In genomic region chr12:68367903-68368302, GRCh38 we compare ENCODE assay signal across 17 cellular contexts. TPM values are rescaled to one million over a fixed set of nuclear protein-coding genes. Genes with fewer than 3 reads are reported as not detected.
A peak's percentile ranks its signal among the peaks of the same experiment; 100 is the strongest.
DNase-seq lines count a peak whose midpoint lies in the region; ATAC-seq and TF ChIP-seq lines count a peak whose summit lies in the region.
"Had no signal": no experiment of that assay in that cellular context is flagged by ENCODE, and none has a peak within 500 bp of the region (broad histone marks: within the 10 kb centered on the region; RNA-seq: fewer than 3 reads in every experiment).

No MANE protein-coding gene starts in this region.

- peak; percentile 13 for DNase-seq in activated CD8-positive, alpha-beta T cell treated with anti-CD3 and anti-CD28 coated beads for 36 hours
- no peak for DNase-seq in activated CD8-positive, alpha-beta T cell treated with anti-CD3 and anti-CD28 coated beads, Interleukin-2, amount 10 ng/mL, durations not matched to agents 7 days and 5 days
- DNase-seq in MV-4-11 (lab: John Stamatoyannopoulos, UW) (peak; percentile 39), fibroblast of mammary gland (ENCODE audit: low read depth) (peak; percentile 61), NCI-H2029 (lab: John Stamatoyannopoulos, UW) (no peak), HPDE6-E6E7 (ENCODE audit: extremely low spot score) (no peak), type B pancreatic cell (ENCODE audit: extremely low spot score, unreplicated experiment) (no peak)
- DNase-seq: activated CD4-positive, alpha-beta T cell treated with anti-CD3 and anti-CD28 coated beads, Interleukin-2, amount 50 U/mL, for 48 hours; activated naive CD4-positive, alpha-beta T cell treated with Interleukin-2 at 50 U/mL for 16 hours; BE2C; GDM1; HCEC 1CT; mucosa of descending colon; OCI-M1; stimulated activated CD4-positive, alpha-beta T cell treated with anti-CD3 and anti-CD28 coated beads, Interleukin-4, amount 100 ng/mL, for 24 hours; stimulated activated naive CD4-positive, alpha-beta T cell treated with Interleukin-2 at 50 U/mL for 16 hours had no signal

- H3K4me3 ChIP-seq in fibroblast of mammary gland (ENCODE audit: control insufficient read depth, low read depth, low read length), result no peak overlapping the region
- H3K4me3 ChIP-seq: mucosa of descending colon had no signal

- no peaks in the 10 kb centered on the region for H3K9me3 Mint-ChIP-seq in activated CD8-positive, alpha-beta T cell treated with anti-CD3 and anti-CD28 coated beads for 36 hours
- H3K9me3 Mint-ChIP-seq in activated CD8-positive, alpha-beta T cell treated with anti-CD3 and anti-CD28 coated beads, Interleukin-2, amount 10 ng/mL, durations not matched to agents 7 days and 5 days (ENCODE audit: insufficient read depth), result no peaks in the 10 kb centered on the region
- no peaks in the 10 kb centered on the region for H3K9me3 Mint-ChIP-seq in stimulated activated memory B cell treated with anti-CD40 and anti-IgM and Interleukin-4, amounts not matched to agents 10 μg/mL and 1 μg/mL and 100 μg/mL, for 72 hours
- H3K9me3 Mint-ChIP-seq in type B pancreatic cell, result no peaks in the 10 kb centered on the region

- CTCF ChIA-PET in activated CD8-positive, alpha-beta T cell treated with anti-CD3 and anti-CD28 coated beads for 36 hours (lab: Charles Lee), result interaction anchor here (1.6 kb wide), 1 partner anchor 9 kb away, joined by 4 read pairs; no protein-coding TSS in a partner anchor
- CTCF ChIA-PET in activated CD8-positive, alpha-beta T cell treated with anti-CD3 and anti-CD28 coated beads, Interleukin-2, amount 10 ng/mL, durations not matched to agents 7 days and 5 days (lab: Charles Lee), result no interaction called here

- no peaks in the 10 kb centered on the region for H3K27me3 Mint-ChIP-seq in activated CD8-positive, alpha-beta T cell treated with anti-CD3 and anti-CD28 coated beads for 36 hours
- H3K27me3 Mint-ChIP-seq in activated CD8-positive, alpha-beta T cell treated with anti-CD3 and anti-CD28 coated beads, Interleukin-2, amount 10 ng/mL, durations not matched to agents 7 days and 5 days (ENCODE audit: low read depth), result no peaks in the 10 kb centered on the region
- H3K27me3 Mint-ChIP-seq in stimulated activated memory B cell treated with anti-CD40 and anti-IgM and Interleukin-4, amounts not matched to agents 10 μg/mL and 1 μg/mL and 100 μg/mL, for 72 hours, result no peaks in the 10 kb centered on the region
- H3K27me3 Mint-ChIP-seq in type B pancreatic cell, result no peaks in the 10 kb centered on the region

- no peak overlapping the region for H3K27ac Mint-ChIP-seq in activated CD8-positive, alpha-beta T cell treated with anti-CD3 and anti-CD28 coated beads for 36 hours
- H3K27ac Mint-ChIP-seq in activated CD8-positive, alpha-beta T cell treated with anti-CD3 and anti-CD28 coated beads, Interleukin-2, amount 10 ng/mL, durations not matched to agents 7 days and 5 days, result no peak overlapping the region
- peak overlapping the region; percentile 41 for H3K27ac Mint-ChIP-seq in stimulated activated memory B cell treated with anti-CD40 and anti-IgM and Interleukin-4, amounts not matched to agents 10 μg/mL and 1 μg/mL and 100 μg/mL, for 72 hours
- no peak overlapping the region for H3K27ac Mint-ChIP-seq in type B pancreatic cell

- POLR2A ChIA-PET in activated CD8-positive, alpha-beta T cell treated with anti-CD3 and anti-CD28 coated beads for 36 hours (lab: Charles Lee), result no interaction called here
- POLR2A ChIA-PET in activated CD8-positive, alpha-beta T cell treated with anti-CD3 and anti-CD28 coated beads, Interleukin-2, amount 10 ng/mL, durations not matched to agents 7 days and 5 days (lab: Charles Lee), result no interaction called here

- H3K4me3 Mint-ChIP-seq in activated CD8-positive, alpha-beta T cell treated with anti-CD3 and anti-CD28 coated beads for 36 hours, result no peak overlapping the region
- no peak overlapping the region for H3K4me3 Mint-ChIP-seq in activated CD8-positive, alpha-beta T cell treated with anti-CD3 and anti-CD28 coated beads, Interleukin-2, amount 10 ng/mL, durations not matched to agents 7 days and 5 days
- no peak overlapping the region for H3K4me3 Mint-ChIP-seq in stimulated activated memory B cell treated with anti-CD40 and anti-IgM and Interleukin-4, amounts not matched to agents 10 μg/mL and 1 μg/mL and 100 μg/mL, for 72 hours
- H3K4me3 Mint-ChIP-seq in type B pancreatic cell, result no peak overlapping the region

- H3K4me1 Mint-ChIP-seq in activated CD8-positive, alpha-beta T cell treated with anti-CD3 and anti-CD28 coated beads for 36 hours (ENCODE audit: low read depth), result peaks cover 58% of the 10 kb centered on the region
- peaks cover 64% of the 10 kb centered on the region for H3K4me1 Mint-ChIP-seq in activated CD8-positive, alpha-beta T cell treated with anti-CD3 and anti-CD28 coated beads, Interleukin-2, amount 10 ng/mL, durations not matched to agents 7 days and 5 days (ENCODE audit: low read depth)
- H3K4me1 Mint-ChIP-seq in stimulated activated memory B cell treated with anti-CD40 and anti-IgM and Interleukin-4, amounts not matched to agents 10 μg/mL and 1 μg/mL and 100 μg/mL, for 72 hours, result peaks cover 57% of the 10 kb centered on the region
- H3K4me1 Mint-ChIP-seq in type B pancreatic cell (ENCODE audit: unreplicated experiment), result peaks cover 28% of the 10 kb centered on the region

- TF ChIP-seq CTCF in activated CD8-positive, alpha-beta T cell treated with anti-CD3 and anti-CD28 coated beads for 36 hours (IDR thresholded peaks at IDR 0.05), result no peak
- TF ChIP-seq CTCF in fibroblast of mammary gland (conservative IDR thresholded peaks at IDR 0.05; ENCODE audit: control insufficient read depth, insufficient read depth, low read depth, low read length), result no peak
- TF ChIP-seq CTCF in type B pancreatic cell (conservative IDR thresholded peaks at IDR 0.05), result no peak

- intact Hi-C loops in activated CD8-positive, alpha-beta T cell treated with anti-CD3 and anti-CD28 coated beads for 36 hours (cut with micrococcal nuclease), result loop anchor here (10.0 kb wide), 1 partner anchor 247 kb away; the partner anchor contains the start of gene RAP1B

- no peak for ATAC-seq in activated CD8-positive, alpha-beta T cell treated with anti-CD3 and anti-CD28 coated beads for 36 hours
- ATAC-seq in activated CD8-positive, alpha-beta T cell treated with anti-CD3 and anti-CD28 coated beads, Interleukin-2, amount 10 ng/mL, durations not matched to agents 7 days and 5 days, result no peak
- ATAC-seq in stimulated activated memory B cell treated with anti-CD40 and anti-IgM and Interleukin-4, amounts not matched to agents 10 μg/mL and 1 μg/mL and 100 μg/mL, for 72 hours, result no peak
- ATAC-seq: mucosa of descending colon had no signal

- no peaks in the 10 kb centered on the region for H3K36me3 Mint-ChIP-seq in activated CD8-positive, alpha-beta T cell treated with anti-CD3 and anti-CD28 coated beads for 36 hours (ENCODE audit: low read depth)
- no peaks in the 10 kb centered on the region for H3K36me3 Mint-ChIP-seq in activated CD8-positive, alpha-beta T cell treated with anti-CD3 and anti-CD28 coated beads, Interleukin-2, amount 10 ng/mL, durations not matched to agents 7 days and 5 days (ENCODE audit: low read depth)
- H3K36me3 Mint-ChIP-seq in stimulated activated memory B cell treated with anti-CD40 and anti-IgM and Interleukin-4, amounts not matched to agents 10 μg/mL and 1 μg/mL and 100 μg/mL, for 72 hours, result no peaks in the 10 kb centered on the region
- no peaks in the 10 kb centered on the region for H3K36me3 Mint-ChIP-seq in type B pancreatic cell

RNA-seq across cellular contexts. Expression of gene MDM1, which starts 35.7 kb away (rescaled TPM):
- total RNA-seq in activated CD8-positive, alpha-beta T cell treated with anti-CD3 and anti-CD28 coated beads for 36 hours, result 10 to 100 TPM; 15.4 to 17.9 TPM
- total RNA-seq in activated CD8-positive, alpha-beta T cell treated with anti-CD3 and anti-CD28 coated beads, Interleukin-2, amount 10 ng/mL, durations not matched to agents 7 days and 5 days, result 10 to 100 TPM; 25.0 to 28.9 TPM
- 12.9 and 24.0 TPM in 2 replicates for total RNA-seq in type B pancreatic cell (ENCODE audit: low replicate concordance)

Comparison
In these comparisons a context has a peak if more than half of its experiments do, and no peak if none do; other contexts are left out.
1. DNase-seq: peak in activated CD8-positive, alpha-beta T cell treated with anti-CD3 and anti-CD28 coated beads for 36 hours (single experiment), MV-4-11 (single experiment) and fibroblast of mammary gland (single experiment); none in activated CD8-positive, alpha-beta T cell treated with anti-CD3 and anti-CD28 coated beads, Interleukin-2, amount 10 ng/mL, durations not matched to agents 7 days and 5 days (single experiment), NCI-H2029 (single experiment), HPDE6-E6E7 (single experiment) and type B pancreatic cell (single experiment).